Comparison of ENCODE assay signal across 1 cellular context in the genomic region with DNA sequence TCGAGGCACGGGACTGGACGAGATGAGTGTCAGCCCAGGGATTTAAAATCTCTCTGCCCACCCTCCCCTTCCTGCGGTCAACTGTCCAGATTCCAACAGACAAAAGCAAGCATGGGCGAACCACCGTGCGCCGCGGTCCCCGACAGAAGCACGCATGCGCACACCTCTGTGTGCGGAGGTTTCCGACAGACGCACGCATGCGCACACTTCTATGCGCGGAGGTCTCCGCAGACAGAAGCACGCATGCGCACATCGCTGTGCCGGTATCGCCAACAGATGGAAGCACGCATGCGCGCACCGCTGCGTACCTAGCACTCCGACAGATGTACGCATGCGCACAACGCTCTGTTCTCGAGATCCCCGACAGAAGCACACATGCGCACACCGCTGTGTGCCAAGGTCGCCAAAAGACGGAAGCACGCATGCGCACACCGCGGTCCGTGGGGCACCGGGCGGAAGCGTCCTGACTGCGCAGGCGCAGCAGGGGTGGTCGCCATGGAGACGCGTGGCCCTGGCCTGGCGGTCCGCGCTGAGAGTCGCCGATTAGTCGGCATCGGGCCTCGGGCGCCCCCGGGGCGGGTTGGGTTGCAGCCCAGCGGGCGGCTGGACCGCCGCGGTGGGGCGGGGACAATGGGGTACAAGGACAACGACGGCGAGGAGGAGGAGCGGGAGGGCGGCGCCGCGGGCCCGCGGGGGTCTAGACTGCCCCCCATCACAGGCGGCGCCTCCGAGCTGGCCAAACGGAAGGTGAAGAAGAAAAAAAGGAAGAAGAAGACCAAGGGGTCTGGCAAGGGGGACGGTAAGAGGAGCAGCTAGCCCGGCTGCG.
TF ChIP-seq lines count a peak whose summit lies in the region.

No MANE protein-coding gene starts in this region.

TF ChIP-seq in HepG2, 621 proteins besides CTCF, POLR2A, EP300 and RAD21 (continued from another document and continues in another):
- TF ChIP-seq MLX (CRISPR knock-in tag; IDR thresholded peaks at IDR 0.05) = no peak
- TF ChIP-seq NR1H2 (CRISPR knock-in tag; IDR thresholded peaks at IDR 0.05; ENCODE audit: borderline replicate concordance, low read depth) = no peak
- no peak; the same call in 1 of the 2 replicates for TF ChIP-seq KMT2B (CRISPR knock-in tag; IDR thresholded peaks at IDR 0.05)
- TF ChIP-seq, protein P1, sequence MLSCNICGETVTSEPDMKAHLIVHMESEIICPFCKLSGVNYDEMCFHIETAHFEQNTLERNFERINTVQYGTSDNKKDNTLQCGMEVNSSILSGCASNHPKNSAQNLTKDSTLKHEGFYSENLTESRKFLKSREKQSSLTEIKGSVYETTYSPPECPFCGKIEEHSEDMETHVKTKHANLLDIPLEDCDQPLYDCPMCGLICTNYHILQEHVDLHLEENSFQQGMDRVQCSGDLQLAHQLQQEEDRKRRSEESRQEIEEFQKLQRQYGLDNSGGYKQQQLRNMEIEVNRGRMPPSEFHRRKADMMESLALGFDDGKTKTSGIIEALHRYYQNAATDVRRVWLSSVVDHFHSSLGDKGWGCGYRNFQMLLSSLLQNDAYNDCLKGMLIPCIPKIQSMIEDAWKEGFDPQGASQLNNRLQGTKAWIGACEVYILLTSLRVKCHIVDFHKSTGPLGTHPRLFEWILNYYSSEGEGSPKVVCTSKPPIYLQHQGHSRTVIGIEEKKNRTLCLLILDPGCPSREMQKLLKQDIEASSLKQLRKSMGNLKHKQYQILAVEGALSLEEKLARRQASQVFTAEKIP (CRISPR knock-in tag; IDR thresholded peaks at IDR 0.05; ENCODE audit: borderline replicate concordance) = no peak
- no peak for TF ChIP-seq GTF2F1 (IDR thresholded peaks at IDR 0.05; ENCODE audit: low read length)
- TF ChIP-seq RNF2 (conservative IDR thresholded peaks at IDR 0.05; ENCODE audit: low read depth) = no peak; the same call in 1 of the 2 replicates
- TF ChIP-seq FOXK1 (CRISPR knock-in tag; IDR thresholded peaks at IDR 0.05; ENCODE audit: borderline replicate concordance, low read depth) = peak; percentile 50; the same call in 1 of the 2 replicates
- TF ChIP-seq CHD2 (IDR thresholded peaks at IDR 0.05; ENCODE audit: low read depth, low read length) = no peak
- no peak for TF ChIP-seq ZNF740 (CRISPR knock-in tag; IDR thresholded peaks at IDR 0.05)
- TF ChIP-seq ATF7 (IDR thresholded peaks at IDR 0.05) = no peak
- TF ChIP-seq ATF7 (CRISPR knock-in tag; IDR thresholded peaks at IDR 0.05) = no peak
- TF ChIP-seq, protein P2, sequence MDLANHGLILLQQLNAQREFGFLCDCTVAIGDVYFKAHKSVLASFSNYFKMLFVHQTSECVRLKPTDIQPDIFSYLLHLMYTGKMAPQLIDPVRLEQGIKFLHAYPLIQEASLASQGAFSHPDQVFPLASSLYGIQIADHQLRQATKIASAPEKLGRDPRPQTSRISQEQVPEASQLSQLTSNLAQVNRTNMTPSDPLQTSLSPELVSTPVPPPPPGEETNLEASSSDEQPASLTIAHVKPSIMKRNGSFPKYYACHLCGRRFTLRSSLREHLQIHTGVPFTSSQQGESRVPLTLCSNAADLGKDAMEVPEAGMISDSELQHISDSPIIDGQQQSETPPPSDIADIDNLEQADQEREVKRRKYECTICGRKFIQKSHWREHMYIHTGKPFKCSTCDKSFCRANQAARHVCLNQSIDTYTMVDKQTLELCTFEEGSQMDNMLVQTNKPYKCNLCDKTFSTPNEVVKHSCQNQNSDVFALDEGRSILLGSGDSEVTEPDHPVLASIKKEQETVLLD (CRISPR knock-in tag; IDR thresholded peaks at IDR 0.05; ENCODE audit: low read depth) = peak; percentile 34; the same call in 1 of the 2 replicates
- no peak for TF ChIP-seq ZNF572 (CRISPR knock-in tag; IDR thresholded peaks at IDR 0.05)
- peak; percentile 25; the same call in 1 of the 2 replicates for TF ChIP-seq DMAP1 (CRISPR knock-in tag; IDR thresholded peaks at IDR 0.05)
- TF ChIP-seq ZNF441 (CRISPR knock-in tag; IDR thresholded peaks at IDR 0.05; ENCODE audit: borderline replicate concordance) = no peak
- no peak for TF ChIP-seq ZNF160 (CRISPR knock-in tag; IDR thresholded peaks at IDR 0.05)
- 0 out of 2 replicates have a peak, but pooled peaks have one; percentile 14 for TF ChIP-seq RXRB (CRISPR knock-in tag; IDR thresholded peaks at IDR 0.05; ENCODE audit: borderline replicate concordance)
- no peak for TF ChIP-seq ZNF496 (CRISPR knock-in tag; IDR thresholded peaks at IDR 0.05; ENCODE audit: insufficient replicate concordance)
- TF ChIP-seq PCBP1 (IDR thresholded peaks at IDR 0.05; ENCODE audit: borderline replicate concordance, low read depth, low read length) = no peak
- no peak for TF ChIP-seq MEIS2 (CRISPR knock-in tag; IDR thresholded peaks at IDR 0.05)
- TF ChIP-seq BRCA1 (CRISPR knock-in tag; IDR thresholded peaks at IDR 0.05) = no peak
- TF ChIP-seq, protein P3, sequence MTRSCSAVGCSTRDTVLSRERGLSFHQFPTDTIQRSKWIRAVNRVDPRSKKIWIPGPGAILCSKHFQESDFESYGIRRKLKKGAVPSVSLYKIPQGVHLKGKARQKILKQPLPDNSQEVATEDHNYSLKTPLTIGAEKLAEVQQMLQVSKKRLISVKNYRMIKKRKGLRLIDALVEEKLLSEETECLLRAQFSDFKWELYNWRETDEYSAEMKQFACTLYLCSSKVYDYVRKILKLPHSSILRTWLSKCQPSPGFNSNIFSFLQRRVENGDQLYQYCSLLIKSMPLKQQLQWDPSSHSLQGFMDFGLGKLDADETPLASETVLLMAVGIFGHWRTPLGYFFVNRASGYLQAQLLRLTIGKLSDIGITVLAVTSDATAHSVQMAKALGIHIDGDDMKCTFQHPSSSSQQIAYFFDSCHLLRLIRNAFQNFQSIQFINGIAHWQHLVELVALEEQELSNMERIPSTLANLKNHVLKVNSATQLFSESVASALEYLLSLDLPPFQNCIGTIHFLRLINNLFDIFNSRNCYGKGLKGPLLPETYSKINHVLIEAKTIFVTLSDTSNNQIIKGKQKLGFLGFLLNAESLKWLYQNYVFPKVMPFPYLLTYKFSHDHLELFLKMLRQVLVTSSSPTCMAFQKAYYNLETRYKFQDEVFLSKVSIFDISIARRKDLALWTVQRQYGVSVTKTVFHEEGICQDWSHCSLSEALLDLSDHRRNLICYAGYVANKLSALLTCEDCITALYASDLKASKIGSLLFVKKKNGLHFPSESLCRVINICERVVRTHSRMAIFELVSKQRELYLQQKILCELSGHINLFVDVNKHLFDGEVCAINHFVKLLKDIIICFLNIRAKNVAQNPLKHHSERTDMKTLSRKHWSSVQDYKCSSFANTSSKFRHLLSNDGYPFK (CRISPR knock-in tag; IDR thresholded peaks at IDR 0.05; ENCODE audit: borderline replicate concordance) = no peak
- TF ChIP-seq, protein P4, sequence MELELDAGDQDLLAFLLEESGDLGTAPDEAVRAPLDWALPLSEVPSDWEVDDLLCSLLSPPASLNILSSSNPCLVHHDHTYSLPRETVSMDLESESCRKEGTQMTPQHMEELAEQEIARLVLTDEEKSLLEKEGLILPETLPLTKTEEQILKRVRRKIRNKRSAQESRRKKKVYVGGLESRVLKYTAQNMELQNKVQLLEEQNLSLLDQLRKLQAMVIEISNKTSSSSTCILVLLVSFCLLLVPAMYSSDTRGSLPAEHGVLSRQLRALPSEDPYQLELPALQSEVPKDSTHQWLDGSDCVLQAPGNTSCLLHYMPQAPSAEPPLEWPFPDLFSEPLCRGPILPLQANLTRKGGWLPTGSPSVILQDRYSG (CRISPR knock-in tag; IDR thresholded peaks at IDR 0.05) = no peak
- TF ChIP-seq ZNF124 (CRISPR knock-in tag; IDR thresholded peaks at IDR 0.05) = no peak
- TF ChIP-seq ZNF614 (CRISPR knock-in tag; IDR thresholded peaks at IDR 0.05; ENCODE audit: borderline replicate concordance) = 0 out of 2 replicates have a peak, but pooled peaks have one; percentile 49
- TF ChIP-seq ZNF44 (CRISPR knock-in tag; IDR thresholded peaks at IDR 0.05) = peak; percentile 43; the same call in 1 of the 2 replicates
- TF ChIP-seq ZNF501 (CRISPR knock-in tag; IDR thresholded peaks at IDR 0.05) = peak; percentile 87; the same call in 1 of the 2 replicates
- 0 out of 2 replicates have a peak, but pooled peaks have one; percentile 14 for TF ChIP-seq BRD4 (CRISPR knock-in tag; IDR thresholded peaks at IDR 0.05)
- no peak for TF ChIP-seq MAZ (IDR thresholded peaks at IDR 0.05; ENCODE audit: borderline replicate concordance, low read depth, low read length)
- TF ChIP-seq MAZ (CRISPR knock-in tag; IDR thresholded peaks at IDR 0.05; ENCODE audit: low read depth) = no peak
- TF ChIP-seq ZMAT5 (CRISPR knock-in tag; IDR thresholded peaks at IDR 0.05; ENCODE audit: borderline replicate concordance, low read depth) = no peak
- no peak for TF ChIP-seq ZNF713 (CRISPR knock-in tag; IDR thresholded peaks at IDR 0.05)
- 0 out of 2 replicates have a peak, but pooled peaks have one; percentile 36 for TF ChIP-seq ZNF136 (CRISPR knock-in tag; IDR thresholded peaks at IDR 0.05; ENCODE audit: low read depth)
- TF ChIP-seq ZFP90 (CRISPR knock-in tag; IDR thresholded peaks at IDR 0.05; ENCODE audit: borderline replicate concordance) = no peak
- TF ChIP-seq POGZ (CRISPR knock-in tag; IDR thresholded peaks at IDR 0.05) = peak; percentile 42; the same call in 1 of the 2 replicates
- TF ChIP-seq TCF12 (IDR thresholded peaks at IDR 0.05) = no peak
- no peak for TF ChIP-seq TCF12 (CRISPR knock-in tag; IDR thresholded peaks at IDR 0.05)
- TF ChIP-seq DR1 (CRISPR knock-in tag; IDR thresholded peaks at IDR 0.05) = peak; percentile 56; the same call in 1 of the 2 replicates
- 0 out of 2 replicates have a peak, but pooled peaks have one; percentile 21 for TF ChIP-seq NFKBIZ (CRISPR knock-in tag; IDR thresholded peaks at IDR 0.05)
- TF ChIP-seq SP5 (CRISPR knock-in tag; IDR thresholded peaks at IDR 0.05; ENCODE audit: borderline replicate concordance, low read depth) = peak; percentile 14; the same call in 1 of the 2 replicates
- TF ChIP-seq, protein P5, sequence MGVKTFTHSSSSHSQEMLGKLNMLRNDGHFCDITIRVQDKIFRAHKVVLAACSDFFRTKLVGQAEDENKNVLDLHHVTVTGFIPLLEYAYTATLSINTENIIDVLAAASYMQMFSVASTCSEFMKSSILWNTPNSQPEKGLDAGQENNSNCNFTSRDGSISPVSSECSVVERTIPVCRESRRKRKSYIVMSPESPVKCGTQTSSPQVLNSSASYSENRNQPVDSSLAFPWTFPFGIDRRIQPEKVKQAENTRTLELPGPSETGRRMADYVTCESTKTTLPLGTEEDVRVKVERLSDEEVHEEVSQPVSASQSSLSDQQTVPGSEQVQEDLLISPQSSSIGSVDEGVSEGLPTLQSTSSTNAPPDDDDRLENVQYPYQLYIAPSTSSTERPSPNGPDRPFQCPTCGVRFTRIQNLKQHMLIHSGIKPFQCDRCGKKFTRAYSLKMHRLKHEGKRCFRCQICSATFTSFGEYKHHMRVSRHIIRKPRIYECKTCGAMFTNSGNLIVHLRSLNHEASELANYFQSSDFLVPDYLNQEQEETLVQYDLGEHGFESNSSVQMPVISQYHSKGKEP (CRISPR knock-in tag; IDR thresholded peaks at IDR 0.05) = no peak
- TF ChIP-seq, protein P6, sequence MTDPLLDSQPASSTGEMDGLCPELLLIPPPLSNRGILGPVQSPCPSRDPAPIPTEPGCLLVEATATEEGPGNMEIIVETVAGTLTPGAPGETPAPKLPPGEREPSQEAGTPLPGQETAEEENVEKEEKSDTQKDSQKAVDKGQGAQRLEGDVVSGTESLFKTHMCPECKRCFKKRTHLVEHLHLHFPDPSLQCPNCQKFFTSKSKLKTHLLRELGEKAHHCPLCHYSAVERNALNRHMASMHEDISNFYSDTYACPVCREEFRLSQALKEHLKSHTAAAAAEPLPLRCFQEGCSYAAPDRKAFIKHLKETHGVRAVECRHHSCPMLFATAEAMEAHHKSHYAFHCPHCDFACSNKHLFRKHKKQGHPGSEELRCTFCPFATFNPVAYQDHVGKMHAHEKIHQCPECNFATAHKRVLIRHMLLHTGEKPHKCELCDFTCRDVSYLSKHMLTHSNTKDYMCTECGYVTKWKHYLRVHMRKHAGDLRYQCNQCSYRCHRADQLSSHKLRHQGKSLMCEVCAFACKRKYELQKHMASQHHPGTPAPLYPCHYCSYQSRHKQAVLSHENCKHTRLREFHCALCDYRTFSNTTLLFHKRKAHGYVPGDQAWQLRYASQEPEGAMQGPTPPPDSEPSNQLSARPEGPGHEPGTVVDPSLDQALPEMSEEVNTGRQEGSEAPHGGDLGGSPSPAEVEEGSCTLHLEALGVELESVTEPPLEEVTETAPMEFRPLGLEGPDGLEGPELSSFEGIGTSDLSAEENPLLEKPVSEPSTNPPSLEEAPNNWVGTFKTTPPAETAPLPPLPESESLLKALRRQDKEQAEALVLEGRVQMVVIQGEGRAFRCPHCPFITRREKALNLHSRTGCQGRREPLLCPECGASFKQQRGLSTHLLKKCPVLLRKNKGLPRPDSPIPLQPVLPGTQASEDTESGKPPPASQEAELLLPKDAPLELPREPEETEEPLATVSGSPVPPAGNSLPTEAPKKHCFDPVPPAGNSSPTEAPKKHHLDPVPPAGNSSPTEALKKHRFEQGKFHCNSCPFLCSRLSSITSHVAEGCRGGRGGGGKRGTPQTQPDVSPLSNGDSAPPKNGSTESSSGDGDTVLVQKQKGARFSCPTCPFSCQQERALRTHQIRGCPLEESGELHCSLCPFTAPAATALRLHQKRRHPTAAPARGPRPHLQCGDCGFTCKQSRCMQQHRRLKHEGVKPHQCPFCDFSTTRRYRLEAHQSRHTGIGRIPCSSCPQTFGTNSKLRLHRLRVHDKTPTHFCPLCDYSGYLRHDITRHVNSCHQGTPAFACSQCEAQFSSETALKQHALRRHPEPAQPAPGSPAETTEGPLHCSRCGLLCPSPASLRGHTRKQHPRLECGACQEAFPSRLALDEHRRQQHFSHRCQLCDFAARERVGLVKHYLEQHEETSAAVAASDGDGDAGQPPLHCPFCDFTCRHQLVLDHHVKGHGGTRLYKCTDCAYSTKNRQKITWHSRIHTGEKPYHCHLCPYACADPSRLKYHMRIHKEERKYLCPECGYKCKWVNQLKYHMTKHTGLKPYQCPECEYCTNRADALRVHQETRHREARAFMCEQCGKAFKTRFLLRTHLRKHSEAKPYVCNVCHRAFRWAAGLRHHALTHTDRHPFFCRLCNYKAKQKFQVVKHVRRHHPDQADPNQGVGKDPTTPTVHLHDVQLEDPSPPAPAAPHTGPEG (CRISPR knock-in tag; IDR thresholded peaks at IDR 0.05) = no peak
- TF ChIP-seq POLR2G (IDR thresholded peaks at IDR 0.05; ENCODE audit: low read depth, low read length) = peak; percentile 80
- TF ChIP-seq TCF7 (IDR thresholded peaks at IDR 0.05; ENCODE audit: low read depth) = no peak
- TF ChIP-seq NFE2 (CRISPR knock-in tag; IDR thresholded peaks at IDR 0.05) = no peak
- no peak for TF ChIP-seq KLF9 (CRISPR knock-in tag; IDR thresholded peaks at IDR 0.05; ENCODE audit: low read depth)
- no peak for TF ChIP-seq ZNF264 (CRISPR knock-in tag; IDR thresholded peaks at IDR 0.05)
- no peak for TF ChIP-seq NR2F2 (IDR thresholded peaks at IDR 0.05; ENCODE audit: borderline replicate concordance, low read depth)
- TF ChIP-seq ZNF10 (CRISPR knock-in tag; IDR thresholded peaks at IDR 0.05; ENCODE audit: borderline replicate concordance, low read depth) = no peak
